ENCODE assay signal across 17 cellular contexts in genomic region chrX:53882331-53882730, GRCh38.
A peak's percentile ranks its signal among the peaks of the same experiment; 100 is the strongest.
DNase-seq lines count a peak whose midpoint lies in the region; ATAC-seq and TF ChIP-seq lines count a peak whose summit lies in the region.
"Had no signal": no experiment of that assay in that cellular context is flagged by ENCODE, and none has a peak within 500 bp of the region (broad histone marks: within the 10 kb centered on the region; RNA-seq: fewer than 3 reads in every experiment).

No MANE protein-coding gene starts in this region.

- H3K79me1 ChIP-seq in IMR-90 (ENCODE audit: low read depth in 1 of 2, low read length in 2 of 2), result no peaks in the 10 kb centered on the region

- no peaks in the 10 kb centered on the region for H3K9me3 ChIP-seq in IMR-90 (ENCODE audit: control insufficient read depth, insufficient read depth, low read length)
- H3K9me3 ChIP-seq in lung (ENCODE audit: control insufficient read depth in 2 of 2, insufficient read depth in 1 of 2, low read length in 1 of 2), result no peaks in the 10 kb centered on the region

- dilution Hi-C loops in IMR-90 (cut with HindIII; ENCODE audit: low sequenced_read_pairs, unreplicated experiment), result no loop called here

- no peak overlapping the region for H3K56ac ChIP-seq in IMR-90 (ENCODE audit: extremely low read depth, insufficient read depth, low read length)

- H2BK5ac ChIP-seq in IMR-90 (ENCODE audit: low read depth, low read length, poor library complexity, severe bottlenecking), result no peak overlapping the region

- CTCF ChIA-PET in IMR-90 (lab: Yijun Ruan, JAX), result no interaction called here

- intact Hi-C loops in IMR-90 (cut with micrococcal nuclease) (no loop called here), CD14-positive monocyte (cut with micrococcal nuclease) (no loop called here)

- H4K20me1 ChIP-seq in IMR-90 (ENCODE audit: insufficient read depth, low read length), result no peaks in the 10 kb centered on the region
- H4K20me1 ChIP-seq: BLaER1 treated with 17β-estradiol and CSF1 and Interleukin-3, amounts not matched to agents 10 nM and 100 nM had no signal

- TF ChIP-seq POLR2A in IMR-90 (IDR thresholded peaks at IDR 0.05; ENCODE audit: low read depth, low read length), result no peak

- DNase-seq in AG09309 (ENCODE audit: low read depth) (peak; percentile 23), IMR-90 (peak; percentile 76), choroid plexus epithelial cell (ENCODE audit: low read depth) (peak; percentile 3), lung (ENCODE audit: low spot score) (no peak), CD14-positive monocyte (ENCODE audit: low spot score) (no peak)
- DNase-seq: activated CD8-positive, alpha-beta memory T cell treated with anti-CD3 and anti-CD28 coated beads for 24 hours; dorsolateral prefrontal cortex; hypothalamus; KG1; T1000 had no signal

- no peak for TF ChIP-seq RAD21 in IMR-90 (IDR thresholded peaks at IDR 0.05; ENCODE audit: low read length)

- no peak overlapping the region for H2AK9ac ChIP-seq in IMR-90 (replicated peaks; ENCODE audit: low read depth, low read length, poor library complexity)

- H3K4me1 ChIP-seq in IMR-90 (ENCODE audit: control insufficient read depth, insufficient read depth, low read length) (no peaks in the 10 kb centered on the region), lung (ENCODE audit: control insufficient read depth in 2 of 2, insufficient read depth in 2 of 2, low read length in 2 of 2) (no peaks in the 10 kb centered on the region)
- H3K4me1 ChIP-seq: BLaER1 treated with 17β-estradiol and CSF1 and Interleukin-3, amounts not matched to agents 10 nM and 100 nM; tibial nerve had no signal

- H3K27ac ChIP-seq in IMR-90 (ENCODE audit: insufficient read depth, low read length), result no peak overlapping the region
- no peak overlapping the region for H3K27ac ChIP-seq in lung (ENCODE audit: low read depth in 1 of 2, low read length in 1 of 2)
- H3K27ac ChIP-seq: BLaER1 treated with 17β-estradiol and CSF1 and Interleukin-3, amounts not matched to agents 10 nM and 100 nM; dorsolateral prefrontal cortex; tibial nerve had no signal

- no peak overlapping the region for H4K5ac ChIP-seq in IMR-90 (ENCODE audit: low read depth, low read length)

- H2AK5ac ChIP-seq in IMR-90 (ENCODE audit: low read depth, low read length), result no peak overlapping the region

- peaks cover 2% of the 10 kb centered on the region; the same call in 1 of the 2 replicates for H3K27me3 ChIP-seq in IMR-90 (ENCODE audit: control insufficient read depth, insufficient read depth, low read length)
- H3K27me3 ChIP-seq in lung (ENCODE audit: control insufficient read depth, insufficient read depth), result no peaks in the 10 kb centered on the region
- H3K27me3 ChIP-seq: tibial nerve had no signal

- H3K9me3 Mint-ChIP-seq in CD14-positive monocyte, result peaks cover under 1 to 13% (median 5%) of the 10 kb centered on the region in 7 donors
- H3K9me3 Mint-ChIP-seq: activated naive CD4-positive, alpha-beta T cell treated with anti-CD3 and anti-CD28 coated beads, Interleukin-2, amount 50 U/mL, for 24 hours had no signal

- 29% methylated on average over 2 of the region's 6 CpGs; no CpG with 5 or more reads in 1 of the 2 experiments for WGBS in IMR-90 (ENCODE audit: extremely low coverage in 2 of 2, insufficient read length in 1 of 2), 2 experiments
- 53 to 56% methylated on average over 6 of the region's 6 CpGs for WGBS in lung, 2 donors

- BruUV-seq in IMR-90 (replicated peaks; lab: Mats Ljungman, UMichigan), result no TSS peak

- H3K4me2 ChIP-seq in IMR-90 (ENCODE audit: low read depth, low read length), result no peak overlapping the region
- H3K4me2 ChIP-seq: BLaER1 treated with 17β-estradiol and CSF1 and Interleukin-3, amounts not matched to agents 10 nM and 100 nM had no signal

- H3K14ac ChIP-seq in IMR-90 (replicated peaks; ENCODE audit: low read depth, low read length), result no peak overlapping the region

- no peaks in the 10 kb centered on the region for H3K36me3 Mint-ChIP-seq in CD14-positive monocyte
- H3K36me3 Mint-ChIP-seq: activated naive CD4-positive, alpha-beta T cell treated with anti-CD3 and anti-CD28 coated beads, Interleukin-2, amount 50 U/mL, for 24 hours had no signal

- no peak overlapping the region for H4K91ac ChIP-seq in IMR-90 (ENCODE audit: insufficient read depth, low read depth, low read length)

- H3K36me3 ChIP-seq in IMR-90 (ENCODE audit: control insufficient read depth, insufficient read depth, low read length) (no peaks in the 10 kb centered on the region), lung (ENCODE audit: control insufficient read depth in 2 of 2, insufficient read depth in 2 of 2, low read length in 2 of 2) (no peaks in the 10 kb centered on the region)
- H3K36me3 ChIP-seq: BLaER1 treated with 17β-estradiol and CSF1 and Interleukin-3, amounts not matched to agents 10 nM and 100 nM; tibial nerve had no signal

- no peak overlapping the region for H3K4ac ChIP-seq in IMR-90 (ENCODE audit: low read depth, low read length)

- no peak overlapping the region for H2BK120ac ChIP-seq in IMR-90 (ENCODE audit: low read depth, low read length)

- H2BK15ac ChIP-seq in IMR-90 (ENCODE audit: low read depth, low read length), result no peak overlapping the region

- ATAC-seq in IMR-90 (ENCODE audit: low read depth) (peak; percentile 97), lung (ENCODE audit: insufficient read depth, low FRiP score) (peak; percentile 72), GM19397 (IDR thresholded peaks at IDR 0.05; ENCODE audit: unreplicated experiment) (no peak), GM19463 (IDR thresholded peaks at IDR 0.05; ENCODE audit: unreplicated experiment) (no peak), GM18867 (IDR thresholded peaks at IDR 0.05; ENCODE audit: unreplicated experiment) (no peak)
- ATAC-seq: sciatic nerve had no signal

- H3K4me3 Mint-ChIP-seq in CD14-positive monocyte, result no peak overlapping the region
- H3K4me3 Mint-ChIP-seq: activated naive CD4-positive, alpha-beta T cell treated with anti-CD3 and anti-CD28 coated beads, Interleukin-2, amount 50 U/mL, for 24 hours had no signal

- no peak overlapping the region for H3K23ac ChIP-seq in IMR-90 (ENCODE audit: low read depth, low read length)

- no peak overlapping the region for H4K8ac ChIP-seq in IMR-90 (ENCODE audit: low read depth in 2 of 2, low read length in 2 of 2)

- H2AFZ ChIP-seq in IMR-90 (replicated peaks; ENCODE audit: low read length, poor library complexity), result no peak overlapping the region

- no peak overlapping the region for H3K27ac Mint-ChIP-seq in CD14-positive monocyte
- H3K27ac Mint-ChIP-seq: activated naive CD4-positive, alpha-beta T cell treated with anti-CD3 and anti-CD28 coated beads, Interleukin-2, amount 50 U/mL, for 24 hours had no signal

- H3K4me1 Mint-ChIP-seq in CD14-positive monocyte, result no peaks in the 10 kb centered on the region
- H3K4me1 Mint-ChIP-seq: activated naive CD4-positive, alpha-beta T cell treated with anti-CD3 and anti-CD28 coated beads, Interleukin-2, amount 50 U/mL, for 24 hours had no signal

- POLR2A ChIA-PET in IMR-90 (lab: Charles Lee; ENCODE audit: unreplicated experiment), result no interaction called here

- in situ Hi-C loops in IMR-90 (cut with MboI; ENCODE audit: low sequenced_read_pairs), result no loop called here

- TF ChIP-seq CTCF in AG09309 (IDR thresholded peaks at IDR 0.05; ENCODE audit: control insufficient read depth, insufficient read depth, low read depth, low read length, missing control alignments) (no peak), IMR-90 (conservative IDR thresholded peaks at IDR 0.05; ENCODE audit: low read depth, low read length) (no peak), choroid plexus epithelial cell (conservative IDR thresholded peaks at IDR 0.05; ENCODE audit: low read depth, low read length) (no peak), lung (IDR thresholded peaks at IDR 0.05; ENCODE audit: control extremely low read depth, extremely low read depth) (no peak), CD14-positive monocyte (IDR thresholded peaks at IDR 0.05) (no peak)

- H2BK20ac ChIP-seq in IMR-90 (ENCODE audit: low read depth, low read length), result no peak overlapping the region

- H3K9me1 ChIP-seq in IMR-90 (ENCODE audit: insufficient read depth, low read length), result no peaks in the 10 kb centered on the region

- H3K9ac ChIP-seq in IMR-90 (ENCODE audit: low read depth, low read length), result no peak overlapping the region
- H3K9ac ChIP-seq: BLaER1 treated with 17β-estradiol and CSF1 and Interleukin-3, amounts not matched to agents 10 nM and 100 nM had no signal

- no peak overlapping the region for H3K18ac ChIP-seq in IMR-90 (ENCODE audit: low read depth, low read length)

- peaks cover 2 to 7% (median 4%) of the 10 kb centered on the region in 3 donors for H3K27me3 Mint-ChIP-seq in CD14-positive monocyte (ENCODE audit: low read depth in 3 of 3)
- H3K27me3 Mint-ChIP-seq: activated naive CD4-positive, alpha-beta T cell treated with anti-CD3 and anti-CD28 coated beads, Interleukin-2, amount 50 U/mL, for 24 hours had no signal

- no peak overlapping the region for H3K4me3 ChIP-seq in AG09309 (ENCODE audit: control insufficient read depth, low read depth, low read length)
- no peak overlapping the region for H3K4me3 ChIP-seq in IMR-90 (ENCODE audit: insufficient read depth, low read depth, low read length)
- no peak overlapping the region for H3K4me3 ChIP-seq in choroid plexus epithelial cell (ENCODE audit: low read depth, low read length)
- H3K4me3 ChIP-seq in lung, result no peak overlapping the region
- H3K4me3 ChIP-seq: BLaER1 treated with 17β-estradiol and CSF1 and Interleukin-3, amounts not matched to agents 10 nM and 100 nM; dorsolateral prefrontal cortex; tibial nerve had no signal

TF ChIP-seq in IMR-90, 13 proteins besides CTCF, POLR2A, EP300 and RAD21:
- TF ChIP-seq BHLHE40 (IDR thresholded peaks at IDR 0.05; ENCODE audit: low read depth, low read length) (peak; percentile 66), CEBPB (IDR thresholded peaks at IDR 0.05; ENCODE audit: low read depth, low read length) (peak; percentile 88), ELK1 (IDR thresholded peaks at IDR 0.05; ENCODE audit: borderline replicate concordance, low read depth, low read length) (no peak)
TF ChIP-seq in IMR-90: peak in this region for 2.

Comparison
In these comparisons a context has a peak if more than half of its experiments do, and no peak if none do; other contexts are left out.
1. DNase-seq: peak in AG09309 (single experiment), IMR-90 (single experiment) and choroid plexus epithelial cell (single experiment); none in lung (single experiment) and CD14-positive monocyte (single experiment).
2. ATAC-seq: peak in IMR-90 (single experiment) and lung (single experiment); none in GM19397 (single experiment), GM19463 (single experiment) and GM18867 (single experiment).